In the genomic region with DNA sequence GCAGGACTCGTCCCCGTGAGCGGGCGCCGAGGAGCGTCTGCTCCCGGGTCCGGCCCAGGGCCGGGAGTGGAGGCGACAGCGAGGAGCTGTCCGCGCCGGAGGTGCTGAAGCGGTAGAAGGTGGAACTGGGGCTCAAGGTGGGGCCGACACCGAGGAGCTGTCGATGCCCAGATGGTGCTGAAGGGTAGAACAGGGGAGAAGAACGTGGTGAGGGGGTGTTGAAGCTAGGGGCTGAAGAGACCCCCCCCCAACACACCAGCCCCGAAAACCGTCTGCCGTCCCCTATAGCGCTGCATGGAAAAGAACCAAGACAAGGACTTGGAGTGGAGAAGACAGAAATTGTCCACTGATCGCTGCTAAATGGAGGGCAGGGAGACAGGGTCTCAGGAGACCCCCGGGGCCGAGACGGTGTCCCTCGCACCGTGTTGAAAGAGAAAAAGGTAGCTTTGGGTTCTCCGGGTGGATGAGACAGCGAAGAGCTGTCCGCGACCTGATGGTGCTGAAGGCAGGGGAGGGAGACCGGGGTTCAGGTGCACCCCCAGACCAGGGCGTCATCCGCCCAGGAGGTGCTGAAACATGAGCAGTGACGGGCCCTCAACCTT, we compare ENCODE assay signal across 8 cellular contexts. TPM values are rescaled to one million over a fixed set of nuclear protein-coding genes. Genes with fewer than 3 reads are reported as not detected.
A peak's percentile ranks its signal among the peaks of the same experiment; 100 is the strongest.
DNase-seq lines count a peak whose midpoint lies in the region; ATAC-seq, FAIRE-seq and TF ChIP-seq lines count a peak whose summit lies in the region.

No MANE protein-coding gene starts in this region.

- H3K4me1 Mint-ChIP-seq in natural killer cell = peaks cover 0 to 8% of the 10 kb centered on the region in 2 donors

- H3K9ac ChIP-seq in colonic mucosa (ENCODE audit: low read depth in 2 of 2, low read length in 2 of 2) = no peak overlapping the region

- ATAC-seq in natural killer cell (peak; percentile 61 to 98 (median 88)), GM18858 (IDR thresholded peaks at IDR 0.05; ENCODE audit: unreplicated experiment) (no peak), HG02610 (IDR thresholded peaks at IDR 0.05; ENCODE audit: unreplicated experiment) (no peak)

- peaks cover 13% of the 10 kb centered on the region for H3K27me3 ChIP-seq in HAP-1 (ENCODE audit: low read depth)
- peaks cover 9% of the 10 kb centered on the region for H3K27me3 ChIP-seq in colonic mucosa

- H3K36me3 ChIP-seq in HAP-1 (replicated peaks) (no peaks in the 10 kb centered on the region), colonic mucosa (no peaks in the 10 kb centered on the region)

- no peak for FAIRE-seq in RCC 7860 (lab: Jason Lieb, UNC)

- TF ChIP-seq CTCF in colonic mucosa (IDR thresholded peaks at IDR 0.05) = no peak
- TF ChIP-seq CTCF in natural killer cell (IDR thresholded peaks at IDR 0.05) = no peak

- H3K4me3 Mint-ChIP-seq in natural killer cell = no peak overlapping the region

- H3K9me3 ChIP-seq in HAP-1 = peaks cover 5% of the 10 kb centered on the region
- H3K9me3 ChIP-seq in colonic mucosa = no peaks in the 10 kb centered on the region

- in situ Hi-C loops in HAP-1 (cut with MboI; ENCODE audit: low sequenced_read_pairs) = no loop called here

- DNase-seq in Ammon's horn (ENCODE audit: low spot score) (peak; percentile 21), HAP-1 (ENCODE audit: low spot score in 2 of 2) (peak; percentile 34 to 86), T-helper 9 cell (peak; percentile 38), colonic mucosa (peak; percentile 52), natural killer cell (peak; percentile 65), RCC 7860 (ENCODE audit: low spot score) (no peak)

- H3K4me1 ChIP-seq in HAP-1 = no peaks in the 10 kb centered on the region; the same call in 1 of the 2 replicates
- H3K4me1 ChIP-seq in colonic mucosa = no peaks in the 10 kb centered on the region

- intact Hi-C loops in colonic mucosa (cut with DNase I) (no loop called here), natural killer cell (cut with micrococcal nuclease) (no loop called here)

- H3K27ac Mint-ChIP-seq in natural killer cell = no peak overlapping the region

- peaks cover 42 to 49% of the 10 kb centered on the region in 2 donors for H3K27me3 Mint-ChIP-seq in natural killer cell (ENCODE audit: low read depth in 2 of 2)

- peaks cover 0 to 3% of the 10 kb centered on the region in 2 donors for H3K9me3 Mint-ChIP-seq in natural killer cell

- H3K27ac ChIP-seq in colonic mucosa = no peak overlapping the region

- H3K36me3 Mint-ChIP-seq in natural killer cell = no peaks in the 10 kb centered on the region

- no peak overlapping the region for H3K4me3 ChIP-seq in HAP-1
- no peak overlapping the region for H3K4me3 ChIP-seq in colonic mucosa

RNA-seq across cellular contexts. Expression of a gene that starts 7.1 kb away (rescaled TPM):
- total RNA-seq in colonic mucosa = 1 to 10 TPM; 2.1 TPM
- not detected for total RNA-seq in natural killer cell

RNA-seq across cellular contexts. Expression of a gene that starts 29.5 kb away (rescaled TPM):
- 1 to 10 TPM; 3.5 to 4.2 TPM for total RNA-seq in colonic mucosa
- total RNA-seq in natural killer cell = 1 to 10 TPM; 5.2 to 7.8 (median 7.6) TPM

RNA-seq across cellular contexts. Expression of a gene that starts 40.3 kb away (rescaled TPM):
- total RNA-seq in colonic mucosa (10 to 100 TPM in 1 of 2 donors, 1 to 10 TPM in 1; 8.9 to 21.7 TPM), natural killer cell (1 to 10 TPM; 4.1 to 5.6 (median 4.5) TPM)

RNA-seq across cellular contexts. Expression of a gene that starts 40.9 kb away (rescaled TPM):
- total RNA-seq in colonic mucosa (1 to 10 TPM; 1.7 to 3.0 TPM), natural killer cell (10 to 100 TPM; 13.7 to 19.4 (median 15.6) TPM)

RNA-seq across cellular contexts. Expression of a gene that starts 48.1 kb away (rescaled TPM):
- total RNA-seq in colonic mucosa (100 to 1,000 TPM; 177 to 418 TPM), natural killer cell (1,000 to 10,000 TPM; 1,182 to 2,122 (median 1,520) TPM)

Comparison
In these comparisons a context has a peak if more than half of its experiments do, and no peak if none do; other contexts are left out.
1. ATAC-seq: peak in natural killer cell (3 of 3); none in GM18858 (single experiment) and HG02610 (single experiment).